In the genomic region with DNA sequence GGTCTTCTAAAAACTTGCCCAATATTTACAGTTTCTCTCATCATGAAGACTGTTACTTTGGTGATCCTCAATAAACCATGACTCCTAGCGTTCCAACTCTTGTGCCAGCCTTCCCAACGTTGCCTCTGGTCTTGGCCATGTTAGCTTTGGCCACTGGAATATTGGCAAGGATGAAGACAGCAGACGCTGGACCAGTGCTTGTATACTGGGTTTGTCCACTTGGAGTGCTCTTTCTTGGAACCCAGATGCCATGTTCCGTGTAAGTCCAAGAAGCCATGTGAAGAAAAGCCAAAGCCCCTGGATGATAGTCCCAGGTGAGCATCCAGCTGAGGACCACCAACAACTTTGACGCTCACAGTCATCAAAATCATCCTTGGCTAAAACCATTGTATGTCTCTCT, we compare ENCODE assay signal across 1 cellular context.
TF ChIP-seq lines count a peak whose summit lies in the region.

No MANE protein-coding gene starts in this region.

TF ChIP-seq in A549, 52 proteins besides CTCF, POLR2A, EP300 and RAD21:
- TF ChIP-seq, protein P1, sequence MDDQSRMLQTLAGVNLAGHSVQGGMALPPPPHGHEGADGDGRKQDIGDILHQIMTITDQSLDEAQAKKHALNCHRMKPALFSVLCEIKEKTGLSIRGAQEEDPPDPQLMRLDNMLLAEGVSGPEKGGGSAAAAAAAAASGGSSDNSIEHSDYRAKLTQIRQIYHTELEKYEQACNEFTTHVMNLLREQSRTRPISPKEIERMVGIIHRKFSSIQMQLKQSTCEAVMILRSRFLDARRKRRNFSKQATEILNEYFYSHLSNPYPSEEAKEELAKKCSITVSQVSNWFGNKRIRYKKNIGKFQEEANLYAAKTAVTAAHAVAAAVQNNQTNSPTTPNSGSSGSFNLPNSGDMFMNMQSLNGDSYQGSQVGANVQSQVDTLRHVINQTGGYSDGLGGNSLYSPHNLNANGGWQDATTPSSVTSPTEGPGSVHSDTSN (IDR thresholded peaks at IDR 0.05) = no peak
- no peak for TF ChIP-seq ELK1 (IDR thresholded peaks at IDR 0.05; ENCODE audit: low read depth, low read length)
- TF ChIP-seq KDM1A (IDR thresholded peaks at IDR 0.05; ENCODE audit: low read depth) = no peak
- no peak for TF ChIP-seq MYC (IDR thresholded peaks at IDR 0.05; ENCODE audit: borderline replicate concordance, low read length)
- TF ChIP-seq JUNB (IDR thresholded peaks at IDR 0.05) = no peak
